ENCODE assay signal across 9 cellular contexts in genomic region chr4:184396001-184396400, GRCh38.
DNase-seq lines count a peak whose midpoint lies in the region; ATAC-seq and TF ChIP-seq lines count a peak whose summit lies in the region.
"Had no signal": no experiment of that assay in that cellular context is flagged by ENCODE, and none has a peak within 500 bp of the region (broad histone marks: within the 10 kb centered on the region; RNA-seq: fewer than 3 reads in every experiment).

No MANE protein-coding gene starts in this region.

- TF ChIP-seq CTCF in PC-9 (conservative IDR thresholded peaks at IDR 0.05) (no peak), stomach (IDR thresholded peaks at IDR 0.05) (no peak)

- H3K4me3 Mint-ChIP-seq in activated naive CD4-positive, alpha-beta T cell treated with anti-CD3 and anti-CD28 coated beads, Interleukin-2, amount 50 U/mL, for 24 hours = no peak overlapping the region
- no peak overlapping the region for H3K4me3 Mint-ChIP-seq in activated naive CD4-positive, alpha-beta T cell treated with anti-CD3 and anti-CD28 coated beads for 36 hours

- H3K27me3 Mint-ChIP-seq in activated naive CD4-positive, alpha-beta T cell treated with anti-CD3 and anti-CD28 coated beads, Interleukin-2, amount 50 U/mL, for 24 hours = no peaks in the 10 kb centered on the region
- no peaks in the 10 kb centered on the region for H3K27me3 Mint-ChIP-seq in activated naive CD4-positive, alpha-beta T cell treated with anti-CD3 and anti-CD28 coated beads for 36 hours (ENCODE audit: low read depth)

- no peak overlapping the region for H2AFZ ChIP-seq in PC-9

- H3K4me1 ChIP-seq in PC-9 (replicated peaks; ENCODE audit: insufficient read depth) (peaks cover 14% of the 10 kb centered on the region), stomach (peaks cover 7 to 71% (median 28%) of the 10 kb centered on the region in 4 donors)

- intact Hi-C loops in activated naive CD4-positive, alpha-beta T cell treated with anti-CD3 and anti-CD28 coated beads for 36 hours (cut with micrococcal nuclease) = no loop called here
- intact Hi-C loops in PC-9 (cut with micrococcal nuclease; ENCODE audit: unreplicated experiment) (no loop called here), stomach (cut with DNase I; ENCODE audit: low total_unique reads) (no loop called here), posterior vena cava (cut with DNase I) (no loop called here)

- no peak for TF ChIP-seq POLR2A in stomach (IDR thresholded peaks at IDR 0.05)

- H3K36me3 Mint-ChIP-seq in activated naive CD4-positive, alpha-beta T cell treated with anti-CD3 and anti-CD28 coated beads, Interleukin-2, amount 50 U/mL, for 24 hours = peaks cover 30% of the 10 kb centered on the region
- peaks cover 35% of the 10 kb centered on the region for H3K36me3 Mint-ChIP-seq in activated naive CD4-positive, alpha-beta T cell treated with anti-CD3 and anti-CD28 coated beads for 36 hours (ENCODE audit: low read depth)

- peak overlapping the region; percentile 35 for H3K27ac Mint-ChIP-seq in activated naive CD4-positive, alpha-beta T cell treated with anti-CD3 and anti-CD28 coated beads, Interleukin-2, amount 50 U/mL, for 24 hours
- no peak overlapping the region for H3K27ac Mint-ChIP-seq in activated naive CD4-positive, alpha-beta T cell treated with anti-CD3 and anti-CD28 coated beads for 36 hours

- POLR2A ChIA-PET in PC-9 (lab: Charles Lee; ENCODE audit: unreplicated experiment) = no interaction called here

- peaks cover 9% of the 10 kb centered on the region; the same call in 1 of the 2 replicates for H3F3A ChIP-seq in PC-9 (ENCODE audit: insufficient read depth, low read depth)

- H3K4me1 Mint-ChIP-seq in activated naive CD4-positive, alpha-beta T cell treated with anti-CD3 and anti-CD28 coated beads, Interleukin-2, amount 50 U/mL, for 24 hours = peaks cover 27% of the 10 kb centered on the region
- peaks cover 14% of the 10 kb centered on the region for H3K4me1 Mint-ChIP-seq in activated naive CD4-positive, alpha-beta T cell treated with anti-CD3 and anti-CD28 coated beads for 36 hours (ENCODE audit: low read depth)

- TSS peak; percentile 10 for BruUV-seq in PC-9 (replicated peaks; lab: Mats Ljungman, UMichigan)

- H3K27ac ChIP-seq in PC-9 (no peak overlapping the region), stomach (peak overlapping the region in 4 of 5 donors; percentile 53 to 76 (median 66))

- TF ChIP-seq EP300 in stomach (IDR thresholded peaks at IDR 0.05) = no peak

- no peak overlapping the region for H3K4me3 ChIP-seq in PC-9
- H3K4me3 ChIP-seq in stomach = no peak overlapping the region
- H3K4me3 ChIP-seq in MG63 = no peak overlapping the region

- H3K36me3 ChIP-seq in PC-9 (ENCODE audit: low read depth) (no peaks in the 10 kb centered on the region; the same call in 1 of the 2 replicates), stomach (peaks cover 36 to 97% (median 88%) of the 10 kb centered on the region in 4 donors), MG63 (peaks cover 2% of the 10 kb centered on the region; the same call in 1 of the 2 replicates)

- CTCF ChIA-PET in activated naive CD4-positive, alpha-beta T cell treated with anti-CD3 and anti-CD28 coated beads for 36 hours (lab: Charles Lee) = no interaction called here
- CTCF ChIA-PET in PC-9 (lab: Charles Lee) = no interaction called here

- no peak for DNase-seq in activated naive CD4-positive, alpha-beta T cell treated with anti-CD3 and anti-CD28 coated beads for 36 hours
- DNase-seq in PC-9 (no peak), stomach (no peak), posterior vena cava (ENCODE audit: low spot score) (no peak), MG63 (no peak)
- no peak for DNase-seq in activated CD4-positive, alpha-beta T cell treated with anti-CD3 and anti-CD28 coated beads for 1 hour
- DNase-seq: activated naive CD4-positive, alpha-beta T cell treated with anti-CD3 and anti-CD28 coated beads, Interleukin-2, amount 50 U/mL, for 16 hours had no signal

- H4K20me1 ChIP-seq in PC-9 (ENCODE audit: insufficient read depth) = no peaks in the 10 kb centered on the region

- no peaks in the 10 kb centered on the region for H3K9me3 Mint-ChIP-seq in activated naive CD4-positive, alpha-beta T cell treated with anti-CD3 and anti-CD28 coated beads, Interleukin-2, amount 50 U/mL, for 24 hours
- no peaks in the 10 kb centered on the region for H3K9me3 Mint-ChIP-seq in activated naive CD4-positive, alpha-beta T cell treated with anti-CD3 and anti-CD28 coated beads for 36 hours

- H3K27me3 ChIP-seq in PC-9 (ENCODE audit: insufficient read depth, low read depth) (no peaks in the 10 kb centered on the region), stomach (no peaks in the 10 kb centered on the region), MG63 (no peaks in the 10 kb centered on the region)

- H3K79me2 ChIP-seq in PC-9 (ENCODE audit: low read depth) = no peaks in the 10 kb centered on the region

- ATAC-seq in HG02840 (IDR thresholded peaks at IDR 0.05; ENCODE audit: low FRiP score, unreplicated experiment) = peak; percentile 78

- H3K9me2 ChIP-seq in PC-9 (ENCODE audit: insufficient read depth) = no peaks in the 10 kb centered on the region

- WGBS in stomach, 5 donors = 72 to 88% (median 80%) methylated on average over 14 of the region's 14 CpGs

- no peaks in the 10 kb centered on the region for H3K9me3 ChIP-seq in PC-9 (ENCODE audit: insufficient read depth, low read depth)
- no peaks in the 10 kb centered on the region for H3K9me3 ChIP-seq in stomach
- no peaks in the 10 kb centered on the region for H3K9me3 ChIP-seq in MG63

- no peak overlapping the region for H3K4me2 ChIP-seq in PC-9
